Comparison of ENCODE assay signal across 19 cellular contexts in the genomic region with DNA sequence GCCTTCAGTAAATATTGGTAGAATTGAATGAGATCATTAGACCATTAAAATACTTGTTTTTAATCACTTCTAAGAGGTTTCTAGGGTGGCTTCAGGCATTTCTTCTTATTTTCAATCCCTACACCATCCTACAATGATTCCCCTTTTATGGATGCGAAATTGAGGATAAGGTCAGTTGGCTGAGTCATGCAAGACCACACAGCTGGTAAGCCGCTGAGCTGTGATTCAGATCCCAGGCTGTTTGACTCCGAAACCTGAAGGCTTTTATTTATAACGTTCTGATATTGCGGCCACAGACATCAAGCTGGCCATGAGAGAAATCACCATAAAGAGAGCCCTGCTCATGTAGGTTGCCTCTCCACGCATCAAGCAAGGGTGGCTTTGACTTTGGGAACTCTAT.
DNase-seq lines count a peak whose midpoint lies in the region; ATAC-seq and TF ChIP-seq lines count a peak whose summit lies in the region.
"Had no signal": no experiment of that assay in that cellular context is flagged by ENCODE, and none has a peak within 500 bp of the region (broad histone marks: within the 10 kb centered on the region; RNA-seq: fewer than 3 reads in every experiment).

No MANE protein-coding gene starts in this region.

- peaks cover 9% of the 10 kb centered on the region for H3K9me3 Mint-ChIP-seq in progenitor cell of endocrine pancreas (ENCODE audit: low read depth)
- H3K9me3 Mint-ChIP-seq: natural killer cell treated with Interleukin-12 subunit alpha and Interleukin-12 subunit beta and Interleukin-15 and Interleukin-18, amount 100 ng/mL, for 72 hours had no signal

- no peak for TF ChIP-seq RAD21 in IMR-90 (IDR thresholded peaks at IDR 0.05; ENCODE audit: low read length)

- in situ Hi-C loops in IMR-90 (cut with MboI; ENCODE audit: low sequenced_read_pairs): no loop called here

- H3K4me1 ChIP-seq in IMR-90 (ENCODE audit: control insufficient read depth, insufficient read depth, low read length): peaks cover 23% of the 10 kb centered on the region
- peaks cover 0 to 5% of the 10 kb centered on the region in 2 donors for H3K4me1 ChIP-seq in mucosa of rectum (ENCODE audit: control insufficient read depth in 2 of 2, insufficient read depth in 2 of 2, low read length in 2 of 2)
- H3K4me1 ChIP-seq in esophagus muscularis mucosa: peaks cover 8 to 39% (median 27%) of the 10 kb centered on the region in 4 donors

- POLR2A ChIA-PET in IMR-90 (lab: Charles Lee; ENCODE audit: unreplicated experiment): interaction anchor here (0.6 kb wide), 1 partner anchor 472 kb away, joined by 4 read pairs; no protein-coding TSS in a partner anchor

- ATAC-seq in IMR-90 (ENCODE audit: low read depth) (peak; percentile 68), left lobe of liver (no peak), GM19397 (IDR thresholded peaks at IDR 0.05; ENCODE audit: unreplicated experiment) (no peak)
- ATAC-seq: gastroesophageal sphincter; natural killer cell treated with Interleukin-12 subunit alpha and Interleukin-12 subunit beta and Interleukin-15 and Interleukin-18, amount 100 ng/mL, for 72 hours had no signal

- H2BK120ac ChIP-seq in IMR-90 (ENCODE audit: low read depth, low read length): peak overlapping the region; percentile 97

- H3K23ac ChIP-seq in IMR-90 (ENCODE audit: low read depth, low read length): peak overlapping the region; percentile 92; the same call in 1 of the 2 replicates

- peaks cover 2% of the 10 kb centered on the region for H3K36me3 Mint-ChIP-seq in progenitor cell of endocrine pancreas (ENCODE audit: insufficient read depth)
- H3K36me3 Mint-ChIP-seq: natural killer cell treated with Interleukin-12 subunit alpha and Interleukin-12 subunit beta and Interleukin-15 and Interleukin-18, amount 100 ng/mL, for 72 hours had no signal

- TF ChIP-seq POLR2A in IMR-90 (IDR thresholded peaks at IDR 0.05; ENCODE audit: low read depth, low read length) (no peak), esophagus muscularis mucosa (IDR thresholded peaks at IDR 0.05; ENCODE audit: low read depth) (no peak)

- H3K27me3 ChIP-seq in IMR-90 (ENCODE audit: control insufficient read depth, insufficient read depth, low read length) (no peaks in the 10 kb centered on the region), mucosa of rectum (ENCODE audit: control insufficient read depth in 2 of 2, insufficient read depth in 2 of 2, low read length in 2 of 2) (no peaks in the 10 kb centered on the region), esophagus muscularis mucosa (no peaks in the 10 kb centered on the region)
- H3K27me3 ChIP-seq: gastroesophageal sphincter had no signal

- peak overlapping the region; percentile 51 for H2BK5ac ChIP-seq in IMR-90 (ENCODE audit: low read depth, low read length, poor library complexity, severe bottlenecking)

- H3K9me1 ChIP-seq in IMR-90 (ENCODE audit: insufficient read depth, low read length): peaks cover 10% of the 10 kb centered on the region

- peak overlapping the region; percentile 93 for H3K14ac ChIP-seq in IMR-90 (replicated peaks; ENCODE audit: low read depth, low read length)

- H3K36me3 ChIP-seq in IMR-90 (ENCODE audit: control insufficient read depth, insufficient read depth, low read length) (no peaks in the 10 kb centered on the region), mucosa of rectum (ENCODE audit: control insufficient read depth in 2 of 2, insufficient read depth in 2 of 2, low read length in 2 of 2) (no peaks in the 10 kb centered on the region), esophagus muscularis mucosa (no peaks in the 10 kb centered on the region)
- H3K36me3 ChIP-seq: gastroesophageal sphincter had no signal

- H2AK9ac ChIP-seq in IMR-90 (replicated peaks; ENCODE audit: low read depth, low read length, poor library complexity): no peak overlapping the region

- H4K91ac ChIP-seq in IMR-90 (ENCODE audit: insufficient read depth, low read depth, low read length): peak overlapping the region; percentile 86

- dilution Hi-C loops in IMR-90 (cut with HindIII; ENCODE audit: low sequenced_read_pairs, unreplicated experiment): no loop called here

- no peak overlapping the region for H3K4me2 ChIP-seq in IMR-90 (ENCODE audit: low read depth, low read length)

- H3K9me3 ChIP-seq in IMR-90 (ENCODE audit: control insufficient read depth, insufficient read depth, low read length) (peaks cover 6% of the 10 kb centered on the region), mucosa of rectum (ENCODE audit: control insufficient read depth in 2 of 2, low read length in 2 of 2) (no peaks in the 10 kb centered on the region), esophagus muscularis mucosa (peaks cover 0 to 13% (median 11%) of the 10 kb centered on the region in 4 donors)

- H4K8ac ChIP-seq in IMR-90 (ENCODE audit: low read depth in 2 of 2, low read length in 2 of 2): peak overlapping the region; percentile 48 to 78

- H3K27ac ChIP-seq in IMR-90 (ENCODE audit: insufficient read depth, low read length) (peak overlapping the region; percentile 20), mucosa of rectum (ENCODE audit: low read depth in 2 of 2, low read length in 2 of 2) (peak overlapping the region; percentile 48 to 59), esophagus muscularis mucosa (replicated peaks in 1 of 4) (peak overlapping the region in 1 of 4 donors; percentile 56)
- H3K27ac ChIP-seq: HL-60 had no signal

- CTCF ChIA-PET in IMR-90 (lab: Yijun Ruan, JAX): interaction anchor here (1.0 kb wide), 2 partner anchors 17 to 32 kb away, joined by 4 read pairs; no protein-coding TSS in a partner anchor

- H4K5ac ChIP-seq in IMR-90 (ENCODE audit: low read depth, low read length): peak overlapping the region; percentile 69

- DNase-seq in AG08395 (ENCODE audit: low spot score): peak; percentile 34
- DNase-seq in IMR-90: peak; percentile 95
- peak; percentile 64 for DNase-seq in choroid plexus epithelial cell (ENCODE audit: low read depth)
- no peak for DNase-seq in left lobe of liver (ENCODE audit: low spot score)
- no peak for DNase-seq in esophagus muscularis mucosa (ENCODE audit: extremely low spot score)
- DNase-seq in progenitor cell of endocrine pancreas (ENCODE audit: low spot score, unreplicated experiment): no peak
- DNase-seq: activated naive CD4-positive, alpha-beta T cell treated with anti-CD3 and anti-CD28 coated beads, Interleukin-2, amount 50 U/mL, for 16 hours; effector CD4-positive, alpha-beta T cell; GOT3; NCI-H187; NCI-H510A treated with DMSO at 0.1 percent for 48 hours; OCI-M1 had no signal

- H2AK5ac ChIP-seq in IMR-90 (ENCODE audit: low read depth, low read length): peak overlapping the region; percentile 89

- no peak overlapping the region for H3K27ac Mint-ChIP-seq in progenitor cell of endocrine pancreas
- H3K27ac Mint-ChIP-seq: natural killer cell treated with Interleukin-12 subunit alpha and Interleukin-12 subunit beta and Interleukin-15 and Interleukin-18, amount 100 ng/mL, for 72 hours; stimulated activated naive CD8-positive, alpha-beta T cell treated with anti-CD3 and anti-CD28 coated beads, Interleukin-15, Interleukin-2, amounts not matched to agents 100 ng/mL and 50 ng/mL, for 24 hours had no signal

- TF ChIP-seq EP300 in esophagus muscularis mucosa (IDR thresholded peaks at IDR 0.05): no peak

- WGBS in IMR-90 (ENCODE audit: extremely low coverage in 2 of 2, insufficient read length in 1 of 2), 2 experiments: 30% methylated on average over 3 of the region's 6 CpGs; no CpG with 5 or more reads in 1 of the 2 experiments
- WGBS in esophagus muscularis mucosa: 77% methylated on average over 6 of the region's 6 CpGs

- H2BK15ac ChIP-seq in IMR-90 (ENCODE audit: low read depth, low read length): peak overlapping the region; percentile 90; the same call in 2 of the 3 replicates

- TF ChIP-seq CTCF in IMR-90 (conservative IDR thresholded peaks at IDR 0.05; ENCODE audit: low read depth, low read length): no peak
- TF ChIP-seq CTCF in choroid plexus epithelial cell (conservative IDR thresholded peaks at IDR 0.05; ENCODE audit: low read depth, low read length): no peak
- no peak for TF ChIP-seq CTCF in esophagus muscularis mucosa (IDR thresholded peaks at IDR 0.05)
- no peak for TF ChIP-seq CTCF in progenitor cell of endocrine pancreas (IDR thresholded peaks at IDR 0.05; ENCODE audit: unreplicated experiment)

- H3K4me3 ChIP-seq in IMR-90 (ENCODE audit: insufficient read depth, low read depth, low read length) (no peak overlapping the region), choroid plexus epithelial cell (ENCODE audit: low read depth, low read length) (no peak overlapping the region), mucosa of rectum (ENCODE audit: low read length in 2 of 2) (no peak overlapping the region), esophagus muscularis mucosa (no peak overlapping the region)
- H3K4me3 ChIP-seq: gastroesophageal sphincter, lung had no signal

- H3K4ac ChIP-seq in IMR-90 (ENCODE audit: low read depth, low read length): peak overlapping the region; percentile 95

- H3K4me3 Mint-ChIP-seq in progenitor cell of endocrine pancreas (ENCODE audit: low read depth): no peak overlapping the region
- H3K4me3 Mint-ChIP-seq: natural killer cell treated with Interleukin-12 subunit alpha and Interleukin-12 subunit beta and Interleukin-15 and Interleukin-18, amount 100 ng/mL, for 72 hours; stimulated activated naive CD8-positive, alpha-beta T cell treated with anti-CD3 and anti-CD28 coated beads, Interleukin-15, Interleukin-2, amounts not matched to agents 100 ng/mL and 50 ng/mL, for 24 hours had no signal

- peak overlapping the region; percentile 98 for H2BK20ac ChIP-seq in IMR-90 (ENCODE audit: low read depth, low read length)

- BruUV-seq in IMR-90 (replicated peaks; lab: Mats Ljungman, UMichigan): no TSS peak

- peaks cover 7% of the 10 kb centered on the region for H3K27me3 Mint-ChIP-seq in progenitor cell of endocrine pancreas
- H3K27me3 Mint-ChIP-seq: stimulated activated naive CD8-positive, alpha-beta T cell treated with anti-CD3 and anti-CD28 coated beads, Interleukin-15, Interleukin-2, amounts not matched to agents 100 ng/mL and 50 ng/mL, for 24 hours had no signal

- H3K79me1 ChIP-seq in IMR-90 (ENCODE audit: low read depth in 1 of 2, low read length in 2 of 2): no peaks in the 10 kb centered on the region

- peak overlapping the region; percentile 58; the same call in 1 of the 2 replicates for H3K56ac ChIP-seq in IMR-90 (ENCODE audit: extremely low read depth, insufficient read depth, low read length)

- H4K20me1 ChIP-seq in IMR-90 (ENCODE audit: insufficient read depth, low read length): no peaks in the 10 kb centered on the region

- no peak overlapping the region for H3K9ac ChIP-seq in IMR-90 (ENCODE audit: low read depth, low read length)
- peak overlapping the region in 1 of 2 donors; percentile 35 for H3K9ac ChIP-seq in mucosa of rectum (ENCODE audit: low read depth in 1 of 2, low read length in 2 of 2)

- no peaks in the 10 kb centered on the region for H3K4me1 Mint-ChIP-seq in progenitor cell of endocrine pancreas (ENCODE audit: low read depth)

- peak overlapping the region; percentile 82 for H3K18ac ChIP-seq in IMR-90 (ENCODE audit: low read depth, low read length)

- peak overlapping the region; percentile 17 for H2AFZ ChIP-seq in IMR-90 (replicated peaks; ENCODE audit: low read length, poor library complexity)

- intact Hi-C loops in IMR-90 (cut with micrococcal nuclease): no loop called here
- intact Hi-C loops in esophagus muscularis mucosa (cut with DNase I): no loop called here

TF ChIP-seq in IMR-90, 13 proteins besides CTCF, POLR2A, EP300 and RAD21 (continues in another document):
- no peak for TF ChIP-seq SMC3 (IDR thresholded peaks at IDR 0.05; ENCODE audit: low read depth, low read length)
- TF ChIP-seq MXI1 (IDR thresholded peaks at IDR 0.05; ENCODE audit: borderline replicate concordance, low read depth, low read length): no peak

Comparison
In these comparisons a context has a peak if more than half of its experiments do, and no peak if none do; other contexts are left out.
1. DNase-seq: peak in AG08395 (single experiment), IMR-90 (single experiment) and choroid plexus epithelial cell (single experiment); none in left lobe of liver (single experiment), esophagus muscularis mucosa (single experiment) and progenitor cell of endocrine pancreas (single experiment).